Comparison of ENCODE assay signal across 3 cellular contexts in the genomic region with DNA sequence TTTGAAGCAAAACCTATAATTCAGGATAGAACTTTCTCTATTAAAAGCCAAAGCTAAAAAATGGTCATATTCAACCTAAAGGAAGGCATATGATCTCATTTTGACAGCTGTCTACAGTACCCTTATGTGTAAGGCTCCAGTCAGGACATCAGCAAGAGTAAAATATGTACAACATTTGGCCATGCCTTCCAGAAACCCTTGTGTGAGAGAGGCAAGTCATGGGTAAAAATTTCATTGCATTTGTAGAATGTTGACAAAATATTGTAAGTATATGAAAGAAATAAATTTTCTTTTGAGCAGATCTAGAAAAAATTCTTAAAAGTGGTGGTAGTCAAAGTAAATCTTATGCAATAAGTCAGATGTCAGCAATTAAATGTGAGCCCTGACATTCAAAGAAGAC.
"Had no signal": no experiment of that assay in that cellular context is flagged by ENCODE, and none has a peak within 500 bp of the region (broad histone marks: within the 10 kb centered on the region; RNA-seq: fewer than 3 reads in every experiment).

No MANE protein-coding gene starts in this region.

- DNase-seq: GDM1, GF-D8 had no signal

- ATAC-seq: GM12878 had no signal

- H3K4me3 ChIP-seq: GM12878 had no signal
